In genomic region chr6:135054575-135055498, GRCh38 we compare ENCODE assay signal across 1 cellular context.
A peak's percentile ranks its signal among the peaks of the same experiment; 100 is the strongest.
TF ChIP-seq lines count a peak whose summit lies in the region.

HBS1L (minus strand) TSS chr6:135054822; CDS start chr6:135054691, 131 bp downstream.

TF ChIP-seq in SK-N-SH, 30 proteins besides CTCF, POLR2A, EP300 and RAD21 (continued from another document):
- TF ChIP-seq, protein P1, sequence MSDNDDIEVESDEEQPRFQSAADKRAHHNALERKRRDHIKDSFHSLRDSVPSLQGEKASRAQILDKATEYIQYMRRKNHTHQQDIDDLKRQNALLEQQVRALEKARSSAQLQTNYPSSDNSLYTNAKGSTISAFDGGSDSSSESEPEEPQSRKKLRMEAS (IDR thresholded peaks at IDR 0.05; ENCODE audit: low read depth) = peak; percentile 43; the same call in 1 of the 2 replicates
- peak; percentile 89 for TF ChIP-seq CHD2 (IDR thresholded peaks at IDR 0.05; ENCODE audit: low read length, partially characterized antibody)
TF ChIP-seq in SK-N-SH: peak in this region for 9.
